32 cellular contexts compared by ENCODE assay signal in the genomic region with DNA sequence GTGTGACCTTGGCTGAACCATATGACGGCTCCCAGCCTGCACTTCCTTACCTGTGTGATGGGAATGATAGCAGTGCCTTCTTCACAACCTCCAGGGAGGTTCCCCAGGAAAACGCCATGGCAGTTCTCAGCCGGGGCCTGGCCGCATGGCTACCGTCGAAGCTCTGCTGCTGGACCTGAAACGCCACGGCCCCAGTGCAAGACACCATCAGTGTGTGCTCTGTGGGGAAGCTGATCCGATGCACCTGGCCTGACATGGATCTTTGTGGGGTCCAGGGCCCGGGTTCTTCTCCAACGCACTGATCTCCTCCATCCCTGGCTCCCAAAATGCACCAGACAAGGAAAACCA.
"Had no signal": no experiment of that assay in that cellular context is flagged by ENCODE, and none has a peak within 500 bp of the region (broad histone marks: within the 10 kb centered on the region; RNA-seq: fewer than 3 reads in every experiment).

No MANE protein-coding gene starts in this region.

- H3K27me3 Mint-ChIP-seq: activated CD4-positive, alpha-beta T cell treated with anti-CD3 and anti-CD28 coated beads for 36 hours; activated CD4-positive, alpha-beta T cell treated with anti-CD3 and anti-CD28 coated beads, Interleukin-2, amount 10 ng/mL, durations not matched to agents 7 days and 5 days; brain had no signal

- H3K4me3 ChIP-seq: adrenal gland, MG63, Peyer's patch, SK-N-MC had no signal

- H3K36me3 ChIP-seq: adrenal gland, MG63, Peyer's patch had no signal

- ATAC-seq: activated CD4-positive, alpha-beta T cell treated with anti-CD3 and anti-CD28 coated beads for 36 hours; activated CD4-positive, CD25-positive, alpha-beta regulatory T cell treated with anti-CD3 and anti-CD28 coated beads, Interleukin-2, amount 50 U/mL, for 24 hours; activated naive CD4-positive, alpha-beta T cell treated with anti-CD3 and anti-CD28 coated beads, Interleukin-2, amount 50 U/mL, for 72 hours; activated T-cell treated with anti-CD3 and anti-CD28 coated beads, Interleukin-2, amount 50 U/mL, for 4 hours; PC-3; WTC11 had no signal

- H3K27me3 ChIP-seq: adrenal gland, MG63, Peyer's patch had no signal

- H3K9me3 Mint-ChIP-seq: activated CD4-positive, alpha-beta T cell treated with anti-CD3 and anti-CD28 coated beads, Interleukin-2, amount 10 ng/mL, durations not matched to agents 7 days and 5 days; activated naive CD4-positive, alpha-beta T cell treated with anti-CD3 and anti-CD28 coated beads for 36 hours; activated naive CD4-positive, alpha-beta T cell treated with anti-CD3 and anti-CD28 coated beads, Interleukin-2, amount 50 U/mL, for 72 hours; activated T-cell treated with anti-CD3 and anti-CD28 coated beads, Interleukin-2, amount 50 U/mL, for 4 hours; activated T-helper 1 cell treated with anti-CD3 and anti-CD28 coated beads, Interleukin-12 subunit alpha, Interleukin-12 subunit beta, Interleukin-2, Interleukin-4 antibody, amounts not matched to agents 30 ng/mL and 10 ng/mL and 1 ng/mL, durations not matched to agents 14 hours and 24 hours and 36 hours; WTC11 had no signal

- H3K4me1 Mint-ChIP-seq: activated CD4-positive, alpha-beta T cell treated with anti-CD3 and anti-CD28 coated beads for 36 hours; activated CD4-positive, alpha-beta T cell treated with anti-CD3 and anti-CD28 coated beads, Interleukin-2, amount 10 ng/mL, durations not matched to agents 7 days and 5 days; WTC11 had no signal

- H3K36me3 Mint-ChIP-seq: activated naive CD4-positive, alpha-beta T cell treated with anti-CD3 and anti-CD28 coated beads, Interleukin-2, amount 50 U/mL, for 72 hours; brain; WTC11 had no signal

- H3K4me1 ChIP-seq: Peyer's patch had no signal

- H3K27ac ChIP-seq: adrenal gland, Peyer's patch, SK-N-MC had no signal

- DNase-seq: activated CD4-positive, alpha-beta T cell treated with anti-CD3 and anti-CD28 coated beads for 36 hours; activated CD4-positive, alpha-beta T cell treated with anti-CD3 and anti-CD28 coated beads, Interleukin-2, amount 10 ng/mL, durations not matched to agents 7 days and 5 days; activated CD4-positive, alpha-beta T cell treated with anti-CD3 and anti-CD28 coated beads, Interleukin-2, amount 50 U/mL, for 48 hours; activated CD8-positive, alpha-beta memory T cell treated with anti-CD3 and anti-CD28 coated beads, Interleukin-2, amount 50 U/mL, for 4 hours; activated gamma-delta T cell treated with Interleukin-2 at 50 U/mL for 16 hours; activated naive CD4-positive, alpha-beta T cell treated with anti-CD3 and anti-CD28 coated beads for 36 hours; activated T-cell treated with anti-CD3 and anti-CD28 coated beads for 4 hours; activated T-cell treated with anti-CD3 and anti-CD28 coated beads, Interleukin-2, amount 50 U/mL, for 4 hours; adrenal gland; central memory CD4-positive, alpha-beta T cell; Kasumi-1; KG1; MG63; NCI-H1048; NCI-H1436 treated with DMSO at 0.1 percent for 48 hours; NCI-H1694 treated with DMSO at 0.1 percent for 48 hours; NCI-H2029 treated with DMSO at 0.1 percent for 48 hours; NCI-H2107; NCI-H2171; NCI-H510A; NCI-H526; NCI-H748 treated with DMSO at 0.1 percent for 48 hours; NK-92 treated with Interleukin-12 subunit alpha and Interleukin-12 subunit beta, amount 100 ng/mL, for 24 hours; PC-3; Peyer's patch; RPMI8226 had no signal

- H3K4me3 Mint-ChIP-seq: activated CD4-positive, alpha-beta T cell treated with anti-CD3 and anti-CD28 coated beads for 36 hours; activated CD4-positive, alpha-beta T cell treated with anti-CD3 and anti-CD28 coated beads, Interleukin-2, amount 10 ng/mL, durations not matched to agents 7 days and 5 days; activated naive CD4-positive, alpha-beta T cell treated with anti-CD3 and anti-CD28 coated beads for 36 hours; activated T-cell treated with anti-CD3 and anti-CD28 coated beads, Interleukin-2, amount 50 U/mL, for 4 hours; activated T-helper 1 cell treated with anti-CD3 and anti-CD28 coated beads, Interleukin-12 subunit alpha, Interleukin-12 subunit beta, Interleukin-2, Interleukin-4 antibody, amounts not matched to agents 30 ng/mL and 10 ng/mL and 1 ng/mL, durations not matched to agents 14 hours and 24 hours and 36 hours; brain; WTC11 had no signal

- H3K9me3 ChIP-seq: adrenal gland, MG63, Peyer's patch had no signal

- H3K27ac Mint-ChIP-seq: activated CD4-positive, alpha-beta T cell treated with anti-CD3 and anti-CD28 coated beads for 36 hours; activated CD4-positive, alpha-beta T cell treated with anti-CD3 and anti-CD28 coated beads, Interleukin-2, amount 10 ng/mL, durations not matched to agents 7 days and 5 days; activated naive CD4-positive, alpha-beta T cell treated with anti-CD3 and anti-CD28 coated beads for 36 hours; activated naive CD4-positive, alpha-beta T cell treated with anti-CD3 and anti-CD28 coated beads, Interleukin-2, amount 50 U/mL, for 72 hours; activated T-helper 1 cell treated with anti-CD3 and anti-CD28 coated beads, Interleukin-12 subunit alpha, Interleukin-12 subunit beta, Interleukin-2, Interleukin-4 antibody, amounts not matched to agents 30 ng/mL and 10 ng/mL and 1 ng/mL, durations not matched to agents 14 hours and 24 hours and 36 hours; WTC11 had no signal
